In the genomic region with DNA sequence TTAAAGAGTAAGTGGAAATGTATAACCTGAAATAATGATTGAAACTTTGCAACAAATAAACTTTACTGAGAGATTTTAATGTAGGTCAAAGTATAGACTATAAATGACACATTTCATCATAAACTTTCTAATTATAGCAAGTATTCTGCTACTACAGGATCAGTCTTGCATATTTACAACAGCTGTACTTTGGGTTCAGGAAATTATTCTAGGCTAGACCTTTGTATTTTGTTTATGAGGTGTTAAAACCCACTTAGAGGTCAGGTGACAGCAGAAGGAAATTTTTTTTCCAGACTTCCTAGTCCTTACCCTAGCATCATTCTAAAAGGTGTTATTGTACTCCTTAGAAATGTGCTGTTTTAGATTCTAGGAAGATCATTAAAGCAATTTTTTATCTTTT, we compare ENCODE assay signal across 13 cellular contexts. TPM values are rescaled to one million over a fixed set of nuclear protein-coding genes. Genes with fewer than 3 reads are reported as not detected.
DNase-seq lines count a peak whose midpoint lies in the region; ATAC-seq, FAIRE-seq and TF ChIP-seq lines count a peak whose summit lies in the region.
"Had no signal": no experiment of that assay in that cellular context is flagged by ENCODE, and none has a peak within 500 bp of the region (broad histone marks: within the 10 kb centered on the region; RNA-seq: fewer than 3 reads in every experiment).

No MANE protein-coding gene starts in this region.

- intact Hi-C loops in kidney (cut with DNase I): no loop called here

- 0 out of 2 replicates have a peak overlapping the region, but pooled peaks have one; percentile 93 for H3K4me3 ChIP-seq in iPS-20b (ENCODE audit: low read length)
- H3K4me3 ChIP-seq in subcutaneous abdominal adipose tissue (ENCODE audit: low read depth in 1 of 5, low read length in 5 of 5): no peak overlapping the region
- H3K4me3 ChIP-seq in kidney (ENCODE audit: low read length in 2 of 2): no peak overlapping the region

- H3K4me1 Mint-ChIP-seq in activated T-cell treated with anti-CD3 and anti-CD28 coated beads, Interleukin-2, amount 50 U/mL, for 72 hours (ENCODE audit: low read depth): peaks cover 59% of the 10 kb centered on the region

- H3K27me3 Mint-ChIP-seq in activated T-cell treated with anti-CD3 and anti-CD28 coated beads, Interleukin-2, amount 50 U/mL, for 72 hours (ENCODE audit: low read depth): no peaks in the 10 kb centered on the region

- no peaks in the 10 kb centered on the region for H3K9me3 Mint-ChIP-seq in activated T-cell treated with anti-CD3 and anti-CD28 coated beads, Interleukin-2, amount 50 U/mL, for 72 hours

- no peak for TF ChIP-seq POLR2A in H54 (IDR thresholded peaks at IDR 0.05; ENCODE audit: low read depth, low read length)

- peak overlapping the region; percentile 100 for H3K27ac Mint-ChIP-seq in activated T-cell treated with anti-CD3 and anti-CD28 coated beads, Interleukin-2, amount 50 U/mL, for 72 hours

- H3K9me3 ChIP-seq in iPS-20b (ENCODE audit: insufficient read depth, low read depth, low read length) (no peaks in the 10 kb centered on the region), subcutaneous abdominal adipose tissue (ENCODE audit: control insufficient read depth in 5 of 5, low read length in 5 of 5) (no peaks in the 10 kb centered on the region), kidney (ENCODE audit: control insufficient read depth in 1 of 2, low read length in 2 of 2) (no peaks in the 10 kb centered on the region)
- H3K9me3 ChIP-seq: BE2C, esophagus squamous epithelium had no signal

- TF ChIP-seq CTCF in VCaP (conservative IDR thresholded peaks at IDR 0.05) (no peak), kidney (IDR thresholded peaks at IDR 0.05; ENCODE audit: borderline replicate concordance, extremely low read depth, insufficient read depth) (no peak)

- no peak for FAIRE-seq in kidney (lab: Jason Lieb, UNC)
- FAIRE-seq in H54 (lab: Jason Lieb, UNC): no peak

- H3K4me1 ChIP-seq in iPS-20b (ENCODE audit: insufficient read depth, low read length) (no peaks in the 10 kb centered on the region), subcutaneous abdominal adipose tissue (ENCODE audit: control insufficient read depth in 5 of 5, insufficient read depth in 5 of 5, low read length in 5 of 5) (peaks cover 5 to 26% (median 25%) of the 10 kb centered on the region in 5 donors), kidney (ENCODE audit: control insufficient read depth in 1 of 2, insufficient read depth in 1 of 2, low read depth in 1 of 2, low read length in 2 of 2) (peaks cover 0 to 10% of the 10 kb centered on the region in 2 donors)

- H3K9ac ChIP-seq in iPS-20b (ENCODE audit: low read depth, low read length) (no peak overlapping the region), subcutaneous abdominal adipose tissue (ENCODE audit: low read length in 5 of 5) (peak overlapping the region in 3 of 5 donors; percentile 50 to 97 (median 58)), kidney (ENCODE audit: low read length in 2 of 2) (peak overlapping the region in 1 of 2 donors; percentile 25)

- no peak for ATAC-seq in activated T-cell treated with anti-CD3 and anti-CD28 coated beads, Interleukin-2, amount 50 U/mL, for 72 hours (replicated peaks in 1 of 2)

- H3K36me3 Mint-ChIP-seq in activated T-cell treated with anti-CD3 and anti-CD28 coated beads, Interleukin-2, amount 50 U/mL, for 72 hours (ENCODE audit: insufficient read depth in 2 of 2): peaks cover 5 to 19% of the 10 kb centered on the region in 2 donors

- peak overlapping the region; percentile 94 for H3K27ac ChIP-seq in VCaP
- H3K27ac ChIP-seq in iPS-20b (ENCODE audit: low read length): no peak overlapping the region
- H3K27ac ChIP-seq in subcutaneous abdominal adipose tissue (ENCODE audit: low read depth, low read length): peak overlapping the region; percentile 94
- no peak overlapping the region for H3K27ac ChIP-seq in kidney (ENCODE audit: low read depth in 2 of 2, low read length in 2 of 2)

- peak overlapping the region; percentile 97 to 99 for H3K4me3 Mint-ChIP-seq in activated T-cell treated with anti-CD3 and anti-CD28 coated beads, Interleukin-2, amount 50 U/mL, for 72 hours

- H3K36me3 ChIP-seq in iPS-20b (ENCODE audit: insufficient read depth, low read depth, low read length): peaks cover 27% of the 10 kb centered on the region
- H3K36me3 ChIP-seq in subcutaneous abdominal adipose tissue (ENCODE audit: control insufficient read depth in 5 of 5, insufficient read depth in 5 of 5, low read length in 5 of 5): peaks cover 8 to 12% (median 11%) of the 10 kb centered on the region in 5 donors
- H3K36me3 ChIP-seq in kidney (ENCODE audit: control insufficient read depth in 1 of 2, insufficient read depth in 2 of 2, low read length in 2 of 2): peaks cover 7 to 10% of the 10 kb centered on the region in 2 donors

- no peak for DNase-seq in activated T-cell treated with anti-CD3 and anti-CD28 coated beads, Interleukin-2, amount 50 U/mL, for 72 hours
- DNase-seq in activated T-cell treated with anti-CD3 and anti-CD28 coated beads for 4 hours (no peak), kidney (no peak), H54 (ENCODE audit: insufficient read length, low spot score) (no peak), NCI-H2029 treated with DMSO at 0.1 percent for 48 hours (lab: John Stamatoyannopoulos, UW) (no peak)
- DNase-seq: activated naive CD4-positive, alpha-beta T cell treated with Interleukin-2 at 50 U/mL for 16 hours; BE2C; esophagus squamous epithelium; NCI-H226; T-helper 9 cell had no signal

- no peaks in the 10 kb centered on the region for H3K27me3 ChIP-seq in iPS-20b (ENCODE audit: insufficient read depth, low read length)
- H3K27me3 ChIP-seq in subcutaneous abdominal adipose tissue (ENCODE audit: control insufficient read depth in 5 of 5, insufficient read depth in 4 of 5, low read length in 5 of 5): no peaks in the 10 kb centered on the region
- H3K27me3 ChIP-seq: BE2C, esophagus squamous epithelium had no signal

RNA-seq across cellular contexts. Expression of a gene that starts 2.3 kb away (rescaled TPM):
- 10 to 100 TPM; 67.2 to 77.6 TPM for total RNA-seq in activated T-cell treated with anti-CD3 and anti-CD28 coated beads, Interleukin-2, amount 50 U/mL, for 72 hours
- 83.2 TPM for total RNA-seq in kidney
- 138 TPM for polyA plus RNA-seq in kidney (ENCODE audit: insufficient read depth, low read depth, low replicate concordance)

RNA-seq across cellular contexts. Expression of a gene that starts 22.9 kb away (rescaled TPM):
- not detected for total RNA-seq in activated T-cell treated with anti-CD3 and anti-CD28 coated beads, Interleukin-2, amount 50 U/mL, for 72 hours
- not detected for total RNA-seq in kidney
- not detected for polyA plus RNA-seq in kidney (ENCODE audit: insufficient read depth, low read depth, low replicate concordance)

Comparison
In these comparisons a context has a peak if more than half of its experiments do, and no peak if none do; other contexts are left out.
1. H3K27ac ChIP-seq: peak in VCaP (single experiment) and subcutaneous abdominal adipose tissue (single experiment); none in iPS-20b (single experiment) and kidney (0 of 2).